ENCODE assay signal across 8 cellular contexts in genomic region chr10:12042409-12042796, GRCh38. TPM values are rescaled to one million over a fixed set of nuclear protein-coding genes. Genes with fewer than 3 reads are reported as not detected.
DNase-seq lines count a peak whose midpoint lies in the region; ATAC-seq, FAIRE-seq and TF ChIP-seq lines count a peak whose summit lies in the region.

No MANE protein-coding gene starts in this region.

- dilution Hi-C loops in endothelial cell of umbilical vein (cut with MboI; ENCODE audit: extremely low pct_ligation_motif_present, low sequenced_read_pairs) = no loop called here

- H3K79me2 ChIP-seq in endothelial cell of umbilical vein (ENCODE audit: control insufficient read depth, insufficient read depth, low read length) = peaks cover 47% of the 10 kb centered on the region

- H3K4me3 ChIP-seq in endothelial cell of umbilical vein (replicated peaks in 1 of 3; ENCODE audit: insufficient read depth in 1 of 3, low read depth in 1 of 3, low read length in 3 of 3) = peak overlapping the region; percentile 50 to 80 (median 56)

- TF ChIP-seq POLR2A in endothelial cell of umbilical vein (IDR thresholded peaks at IDR 0.05; ENCODE audit: low read depth, low read length) = no peak

- POLR2A ChIA-PET in activated CD4-positive, alpha-beta T cell treated with anti-CD3 and anti-CD28 coated beads, Interleukin-2, amount 10 ng/mL, durations not matched to agents 7 days and 5 days (lab: Charles Lee) = interaction anchor here (1.2 kb wide), 1 partner anchor 9 kb away, joined by 3 read pairs; no protein-coding TSS in a partner anchor
- POLR2A ChIA-PET in endothelial cell of umbilical vein (lab: Charles Lee) = interaction anchor here (0.7 to 1.0 kb wide), 2 partner anchors 62 to 88 kb away, joined by 3 to 4 read pairs; no protein-coding TSS in a partner anchor

- H3K27ac ChIP-seq in endothelial cell of umbilical vein (ENCODE audit: insufficient read depth, low read depth, low read length) = peak overlapping the region; percentile 98
- peak overlapping the region; percentile 100 for H3K27ac ChIP-seq in substantia nigra (ENCODE audit: low read depth, low read length, poor library complexity, severe bottlenecking)

- H3K9me1 ChIP-seq in endothelial cell of umbilical vein (replicated peaks; ENCODE audit: control insufficient read depth, extremely low read depth, insufficient read depth, low read length) = no peaks in the 10 kb centered on the region

- H3K27me3 Mint-ChIP-seq in activated CD4-positive, alpha-beta T cell treated with anti-CD3 and anti-CD28 coated beads, Interleukin-2, amount 10 ng/mL, durations not matched to agents 7 days and 5 days = no peaks in the 10 kb centered on the region
- no peaks in the 10 kb centered on the region for H3K27me3 Mint-ChIP-seq in naive B cell

- no peaks in the 10 kb centered on the region for H3K27me3 ChIP-seq in endothelial cell of umbilical vein (ENCODE audit: control insufficient read depth in 2 of 2, insufficient read depth in 2 of 2, low read length in 2 of 2)

- no TSS peak for BruUV-seq in endothelial cell of umbilical vein (replicated peaks; lab: Mats Ljungman, UMichigan)

- H3K4me1 Mint-ChIP-seq in activated CD4-positive, alpha-beta T cell treated with anti-CD3 and anti-CD28 coated beads, Interleukin-2, amount 10 ng/mL, durations not matched to agents 7 days and 5 days = peaks cover 32% of the 10 kb centered on the region
- peaks cover 32 to 44% (median 40%) of the 10 kb centered on the region in 3 donors for H3K4me1 Mint-ChIP-seq in naive B cell

- FAIRE-seq in endothelial cell of umbilical vein (lab: Jason Lieb, UNC) = no peak

- peak; percentile 8 for ATAC-seq in HG03439 (IDR thresholded peaks at IDR 0.05; ENCODE audit: unreplicated experiment)
- ATAC-seq in naive B cell (ENCODE audit: low read depth in 2 of 2) = peak; percentile 24

- H3K4me3 Mint-ChIP-seq in activated CD4-positive, alpha-beta T cell treated with anti-CD3 and anti-CD28 coated beads, Interleukin-2, amount 10 ng/mL, durations not matched to agents 7 days and 5 days = peak overlapping the region; percentile 91
- peak overlapping the region; percentile 92 to 99 (median 97) for H3K4me3 Mint-ChIP-seq in naive B cell

- H3K9me3 ChIP-seq in endothelial cell of umbilical vein (replicated peaks; ENCODE audit: control insufficient read depth, insufficient read depth, low read length) = no peaks in the 10 kb centered on the region

- peak overlapping the region; percentile 86 for H3K4me2 ChIP-seq in endothelial cell of umbilical vein (ENCODE audit: insufficient read depth, low read length)

- no peaks in the 10 kb centered on the region for H3K36me3 ChIP-seq in endothelial cell of umbilical vein (ENCODE audit: control insufficient read depth in 2 of 2, extremely low read depth in 1 of 2, insufficient read depth in 2 of 2, low read length in 2 of 2)

- H3K4me1 ChIP-seq in endothelial cell of umbilical vein (ENCODE audit: control insufficient read depth, extremely low read depth, insufficient read depth, low read length) = peaks cover 5% of the 10 kb centered on the region

- H2AFZ ChIP-seq in endothelial cell of umbilical vein (ENCODE audit: low read depth, low read length) = peak overlapping the region; percentile 50

- no peaks in the 10 kb centered on the region for H3K9me3 Mint-ChIP-seq in activated CD4-positive, alpha-beta T cell treated with anti-CD3 and anti-CD28 coated beads, Interleukin-2, amount 10 ng/mL, durations not matched to agents 7 days and 5 days
- no peaks in the 10 kb centered on the region for H3K9me3 Mint-ChIP-seq in naive B cell

- no peak for TF ChIP-seq CTCF in endothelial cell of umbilical vein (IDR thresholded peaks at IDR 0.05; ENCODE audit: extremely low read depth in 1 of 2, insufficient read depth in 1 of 2, low read depth in 1 of 2, low read length in 2 of 2)

- H3K27ac Mint-ChIP-seq in activated CD4-positive, alpha-beta T cell treated with anti-CD3 and anti-CD28 coated beads, Interleukin-2, amount 10 ng/mL, durations not matched to agents 7 days and 5 days = peak overlapping the region; percentile 100
- H3K27ac Mint-ChIP-seq in naive B cell = peak overlapping the region; percentile 97 to 100 (median 99)

- intact Hi-C loops in endothelial cell of umbilical vein (cut with micrococcal nuclease) = loop anchor here (2.0 kb wide), 1 partner anchor 152 kb away; the partner anchor contains the start of gene NUDT5

- CTCF ChIA-PET in activated CD4-positive, alpha-beta T cell treated with anti-CD3 and anti-CD28 coated beads, Interleukin-2, amount 10 ng/mL, durations not matched to agents 7 days and 5 days (lab: Charles Lee) = interaction anchor here (0.6 to 1.6 kb wide), 9 partner anchors 11 to 87 kb away, joined by 3 to 7 read pairs (median 3); partner anchors contain the start of gene DHTKD1
- CTCF ChIA-PET in endothelial cell of umbilical vein (lab: Charles Lee) = interaction anchor here (1.0 to 2.1 kb wide), 6 partner anchors 10 to 260 kb away, joined by 3 to 14 read pairs (median 6); partner anchors contain the start of gene DHTKD1

- H4K20me1 ChIP-seq in endothelial cell of umbilical vein (replicated peaks; ENCODE audit: control insufficient read depth, extremely low read depth, insufficient read depth, low read length) = no peaks in the 10 kb centered on the region

- peaks cover 12% of the 10 kb centered on the region for H3K36me3 Mint-ChIP-seq in activated CD4-positive, alpha-beta T cell treated with anti-CD3 and anti-CD28 coated beads, Interleukin-2, amount 10 ng/mL, durations not matched to agents 7 days and 5 days (ENCODE audit: low read depth)
- no peaks in the 10 kb centered on the region for H3K36me3 Mint-ChIP-seq in naive B cell

- H3K9ac ChIP-seq in endothelial cell of umbilical vein (replicated peaks; ENCODE audit: extremely low read depth, insufficient read depth, low read length) = peak overlapping the region; percentile 98

- DNase-seq in NCI-H748 (lab: John Stamatoyannopoulos, UW; ENCODE audit: unreplicated experiment) (peak; percentile 39), NCI-H748 treated with DMSO at 0.1 percent for 48 hours (lab: John Stamatoyannopoulos, UW) (no peak), endothelial cell of umbilical vein (ENCODE audit: low read depth, low spot score) (no peak), naive B cell (peak; percentile 51), substantia nigra (lab: John Stamatoyannopoulos, UW) (peak in 18 of 49 donors; percentile 28 to 79 (median 58)), retina (no peak)
- DNase-seq in activated CD4-positive, alpha-beta T cell treated with anti-CD3 and anti-CD28 coated beads, Interleukin-2, amount 10 ng/mL, durations not matched to agents 7 days and 5 days = peak; percentile 56

TF ChIP-seq in endothelial cell of umbilical vein, 7 proteins besides CTCF, POLR2A, EP300 and RAD21:
- TF ChIP-seq GATA2 (IDR thresholded peaks at IDR 0.05; ENCODE audit: insufficient read depth, insufficient read length, low read depth, low read length) (no peak), EZH2 (IDR thresholded peaks at IDR 0.05; ENCODE audit: borderline replicate concordance, low read depth, low read length, severe bottlenecking) (no peak), MAX (IDR thresholded peaks at IDR 0.05; ENCODE audit: insufficient read depth, insufficient read length) (no peak), MYC (IDR thresholded peaks at IDR 0.05; ENCODE audit: low read depth, low read length) (no peak), JUN (IDR thresholded peaks at IDR 0.05; ENCODE audit: borderline replicate concordance, insufficient read depth, insufficient read length, low read depth) (no peak), FOS (IDR thresholded peaks at IDR 0.05; ENCODE audit: borderline replicate concordance, insufficient read depth, low read length) (no peak), POLR2AphosphoS5 (IDR thresholded peaks at IDR 0.05; ENCODE audit: insufficient read depth, low read depth, low read length) (no peak)

RNA-seq across cellular contexts. Expression of gene UPF2, which starts 0.2 kb away (rescaled TPM):
- total RNA-seq in activated CD4-positive, alpha-beta T cell treated with anti-CD3 and anti-CD28 coated beads, Interleukin-2, amount 10 ng/mL, durations not matched to agents 7 days and 5 days = 10 to 100 TPM; 31.3 to 39.2 TPM
- total RNA-seq in endothelial cell of umbilical vein = 23.9 and 27.7 TPM in 2 replicates
- 3.3 and 4.8 TPM in 2 replicates for polyA plus RNA-seq in endothelial cell of umbilical vein
- 8.8 TPM in 2 replicates for polyA plus RNA-seq in endothelial cell of umbilical vein (2011; cell fraction: cytosol; rRNA removed)
- polyA plus RNA-seq in endothelial cell of umbilical vein (2011; cell fraction: nucleus; rRNA removed) = 11.9 and 16.7 TPM in 2 replicates
- polyA plus RNA-seq in endothelial cell of umbilical vein (2012) = 16.2 and 21.5 TPM in 2 replicates
- polyA minus RNA-seq in endothelial cell of umbilical vein = 9.8 and 10.8 TPM in 2 replicates
- 7.5 TPM for polyA minus RNA-seq in endothelial cell of umbilical vein (2011; cell fraction: cytosol; rRNA and poly(A)+ RNA removed)
- 12.5 and 15.4 TPM in 2 replicates for polyA minus RNA-seq in endothelial cell of umbilical vein (2011; cell fraction: nucleus; rRNA and poly(A)+ RNA removed)
- 10 to 100 TPM in 5 of 6 donors, 1 to 10 TPM in 1; 5.0 to 24.1 (median 15.9) TPM for polyA plus RNA-seq in naive B cell (ENCODE audit: low read depth in 6 of 6)

RNA-seq across cellular contexts. Expression of gene DHTKD1, which starts 26.4 kb away (rescaled TPM):
- total RNA-seq in activated CD4-positive, alpha-beta T cell treated with anti-CD3 and anti-CD28 coated beads, Interleukin-2, amount 10 ng/mL, durations not matched to agents 7 days and 5 days = 10 to 100 TPM; 19.8 to 20.2 TPM
- 15.3 and 17.6 TPM in 2 replicates for total RNA-seq in endothelial cell of umbilical vein
- polyA plus RNA-seq in endothelial cell of umbilical vein (18.3 and 22.9 TPM in 2 replicates), naive B cell (ENCODE audit: low read depth in 6 of 6) (10 to 100 TPM; 22.2 to 48.7 (median 29.3) TPM)
- polyA plus RNA-seq in endothelial cell of umbilical vein (2011; cell fraction: cytosol; rRNA removed) = 9.6 and 10.7 TPM in 2 replicates
- polyA plus RNA-seq in endothelial cell of umbilical vein (2011; cell fraction: nucleus; rRNA removed) = 10.4 and 14.5 TPM in 2 replicates
- polyA plus RNA-seq in endothelial cell of umbilical vein (2012) = 9.6 and 11.9 TPM in 2 replicates
- 55.0 and 58.7 TPM in 2 replicates for polyA minus RNA-seq in endothelial cell of umbilical vein
- polyA minus RNA-seq in endothelial cell of umbilical vein (2011; cell fraction: cytosol; rRNA and poly(A)+ RNA removed) = 41.9 TPM
- 21.6 and 23.8 TPM in 2 replicates for polyA minus RNA-seq in endothelial cell of umbilical vein (2011; cell fraction: nucleus; rRNA and poly(A)+ RNA removed)

Comparison
In these comparisons a context has a peak if more than half of its experiments do, and no peak if none do; other contexts are left out.
1. DNase-seq: peak in NCI-H748 (single experiment), activated CD4-positive, alpha-beta T cell treated with anti-CD3 and anti-CD28 coated beads, Interleukin-2, amount 10 ng/mL, durations not matched to agents 7 days and 5 days (single experiment) and naive B cell (single experiment); none in NCI-H748 treated with DMSO at 0.1 percent for 48 hours (single experiment), endothelial cell of umbilical vein (single experiment) and retina (single experiment).